In genomic region chr17:47945529-47946508, GRCh38 we compare ENCODE assay signal across 10 cellular contexts. TPM values are rescaled to one million over a fixed set of nuclear protein-coding genes. Genes with fewer than 3 reads are reported as not detected.
DNase-seq lines count a peak whose midpoint lies in the region; ATAC-seq and TF ChIP-seq lines count a peak whose summit lies in the region.
"Had no signal": no experiment of that assay in that cellular context is flagged by ENCODE, and none has a peak within 500 bp of the region (broad histone marks: within the 10 kb centered on the region; RNA-seq: fewer than 3 reads in every experiment).

No MANE protein-coding gene starts in this region.

- H3K4me1 ChIP-seq in breast epithelium: peaks cover 13 to 47% of the 10 kb centered on the region in 2 donors
- H3K4me1 ChIP-seq in right lobe of liver: peaks cover 2 to 81% (median 35%) of the 10 kb centered on the region in 4 donors
- H3K4me1 ChIP-seq in thymus (ENCODE audit: control insufficient read depth, insufficient read depth, low read length): peaks cover 32% of the 10 kb centered on the region
- peaks cover 5% of the 10 kb centered on the region; the same call in 1 of the 2 replicates for H3K4me1 ChIP-seq in SJCRH30

- peak; percentile 6 to 32 (median 8) for ATAC-seq in right lobe of liver
- ATAC-seq in sciatic nerve: no peak
- ATAC-seq in GM21723 (IDR thresholded peaks at IDR 0.05; ENCODE audit: unreplicated experiment): no peak
- ATAC-seq: WTC11 had no signal

- CTCF ChIA-PET in MCF 10A (lab: Yijun Ruan, JAX): interaction anchor here (0.6 to 15.6 kb wide), 20 partner anchors 10 to 178 kb away, joined by 3 to 336 read pairs (median 4); partner anchors contain the start of genes CDK5RAP3, PRR15L, SCRN2 and SP2

- TF ChIP-seq POLR2A in breast epithelium (IDR thresholded peaks at IDR 0.05): no peak
- TF ChIP-seq POLR2A in right lobe of liver (IDR thresholded peaks at IDR 0.05): peak; percentile 59

- no peak overlapping the region for H3K4me3 ChIP-seq in breast epithelium
- H3K4me3 ChIP-seq in right lobe of liver: no peak overlapping the region
- H3K4me3 ChIP-seq in thymus (ENCODE audit: low read length): no peak overlapping the region
- H3K4me3 ChIP-seq in SJCRH30: no peak overlapping the region

- TF ChIP-seq CTCF in breast epithelium (IDR thresholded peaks at IDR 0.05): no peak
- TF ChIP-seq CTCF in MCF 10A (IDR thresholded peaks at IDR 0.05; ENCODE audit: unreplicated experiment): no peak
- peak in 1 of 4 donors; percentile 2 for TF ChIP-seq CTCF in right lobe of liver (IDR thresholded peaks at IDR 0.05)

- intact Hi-C loops in breast epithelium (cut with DNase I; ENCODE audit: low total_unique reads) (no loop called here), MCF 10A (cut with micrococcal nuclease) (loop anchor here (5.0 kb wide), 1 partner anchor 186 kb away; no protein-coding TSS in a partner anchor), right lobe of liver (cut with DNase I) (no loop called here), sciatic nerve (cut with DNase I) (loop anchor here (5.0 kb wide), 1 partner anchor 49 kb away; the partner anchor contains the start of gene SP2)

- peaks cover 38% of the 10 kb centered on the region for H3K36me3 Mint-ChIP-seq in MCF 10A (ENCODE audit: insufficient read depth, unreplicated experiment)
- peaks cover 15% of the 10 kb centered on the region for H3K36me3 Mint-ChIP-seq in activated naive CD8-positive, alpha-beta T cell

- H3K27ac Mint-ChIP-seq in MCF 10A (ENCODE audit: low read depth, unreplicated experiment): no peak overlapping the region
- peak overlapping the region; percentile 89 for H3K27ac Mint-ChIP-seq in activated naive CD8-positive, alpha-beta T cell
- H3K27ac Mint-ChIP-seq: WTC11 had no signal

- H3K9me3 ChIP-seq in breast epithelium (no peaks in the 10 kb centered on the region), right lobe of liver (no peaks in the 10 kb centered on the region), thymus (ENCODE audit: control insufficient read depth) (no peaks in the 10 kb centered on the region), SJCRH30 (replicated peaks) (no peaks in the 10 kb centered on the region)

- H3K27me3 ChIP-seq in breast epithelium (no peaks in the 10 kb centered on the region), right lobe of liver (no peaks in the 10 kb centered on the region), thymus (ENCODE audit: control insufficient read depth, insufficient read depth) (no peaks in the 10 kb centered on the region), SJCRH30 (no peaks in the 10 kb centered on the region)

- no TSS peak for BruUV-seq in MCF 10A (replicated peaks; lab: Mats Ljungman, UMichigan)

- H3K9me3 Mint-ChIP-seq in MCF 10A (ENCODE audit: unreplicated experiment): no peaks in the 10 kb centered on the region
- H3K9me3 Mint-ChIP-seq in activated naive CD8-positive, alpha-beta T cell (ENCODE audit: low read depth): no peaks in the 10 kb centered on the region

- POLR2A ChIA-PET in MCF 10A (lab: Yijun Ruan, JAX): interaction anchor here (1.1 to 7.3 kb wide), 4 partner anchors 41 to 103 kb away, joined by 3 to 117 read pairs (median 10); partner anchors contain the start of gene SP2

- no peaks in the 10 kb centered on the region for H3K27me3 Mint-ChIP-seq in MCF 10A (ENCODE audit: insufficient read depth, unreplicated experiment)
- H3K27me3 Mint-ChIP-seq in activated naive CD8-positive, alpha-beta T cell: no peaks in the 10 kb centered on the region

- WGBS in right lobe of liver (ENCODE audit: insufficient coverage, low coverage, low lambda C conversion rate, missing lambda C conversion rate): 42% methylated on average over 10 of the region's 10 CpGs
- WGBS in thymus: 88% methylated on average over 10 of the region's 10 CpGs

- no peak overlapping the region for H3K4me3 Mint-ChIP-seq in MCF 10A (ENCODE audit: unreplicated experiment)
- H3K4me3 Mint-ChIP-seq in activated naive CD8-positive, alpha-beta T cell: peak overlapping the region; percentile 69
- H3K4me3 Mint-ChIP-seq: WTC11 had no signal

- H3K27ac ChIP-seq in breast epithelium (peak overlapping the region; percentile 80 to 95), right lobe of liver (peak overlapping the region; percentile 61 to 98 (median 86)), thymus (ENCODE audit: low read depth) (peak overlapping the region; percentile 64), SJCRH30 (no peak overlapping the region)

- H3K36me3 ChIP-seq in breast epithelium: no peaks in the 10 kb centered on the region
- peaks cover 0 to 5% (median 0%) of the 10 kb centered on the region in 4 donors for H3K36me3 ChIP-seq in right lobe of liver
- H3K36me3 ChIP-seq in thymus (ENCODE audit: control insufficient read depth, insufficient read depth): peaks cover 4% of the 10 kb centered on the region
- no peaks in the 10 kb centered on the region for H3K36me3 ChIP-seq in SJCRH30

- H3K4me1 Mint-ChIP-seq in MCF 10A (ENCODE audit: insufficient read depth, unreplicated experiment): peaks cover 33% of the 10 kb centered on the region
- peaks cover 73% of the 10 kb centered on the region for H3K4me1 Mint-ChIP-seq in activated naive CD8-positive, alpha-beta T cell (ENCODE audit: low read depth)

- no peak for DNase-seq in breast epithelium (ENCODE audit: low spot score in 2 of 2)
- no peak for DNase-seq in MCF 10A (ENCODE audit: unreplicated experiment)
- peak; percentile 72 to 92 (median 86) for DNase-seq in right lobe of liver
- DNase-seq in sciatic nerve (ENCODE audit: low spot score): no peak
- DNase-seq in SJCRH30: no peak

RNA-seq across cellular contexts. Expression of gene PNPO, which starts 4.4 kb away (rescaled TPM):
- total RNA-seq in breast epithelium: 10 to 100 TPM; 28.3 to 61.2 (median 34.7) TPM
- total RNA-seq in MCF 10A (2022): 56.8 and 58.4 TPM in 2 replicates
- 100 to 1,000 TPM in 5 of 6 experiments, 10 to 100 TPM in 1; 85.0 to 151 (median 124) TPM for total RNA-seq in right lobe of liver
- 9.0 TPM for polyA plus RNA-seq in thymus
- 20.0 TPM for total RNA-seq in sciatic nerve
- total RNA-seq in SJCRH30 (2014; rRNA removed; shearing (Covaris generic)): 9.7 and 10.4 TPM in 2 replicates

RNA-seq across cellular contexts. Expression of gene PRR15L, which starts 11.9 kb away (rescaled TPM):
- total RNA-seq in breast epithelium (100 to 1,000 TPM in 1 of 3 donors, 10 to 100 TPM in 1, not detected in 1; 38.7 to 105 TPM), MCF 10A (2022) (not detected in 2 replicates), right lobe of liver (1 to 10 TPM in 1 of 6 experiments, under 1 TPM in 5; 0.19 to 1.1 (median 0.47) TPM), sciatic nerve (not detected)
- 1.9 TPM for polyA plus RNA-seq in thymus
- not detected in 2 replicates for total RNA-seq in SJCRH30 (2014; rRNA removed; shearing (Covaris generic))
- polyA plus RNA-seq: BJ had no signal

RNA-seq across cellular contexts. Expression of gene CDK5RAP3, which starts 25.1 kb away (rescaled TPM):
- total RNA-seq in breast epithelium (100 to 1,000 TPM; 121 to 198 (median 183) TPM), MCF 10A (2022) (132 and 149 TPM in 2 replicates), right lobe of liver (100 to 1,000 TPM in 3 of 6 experiments, 10 to 100 TPM in 3; 47.3 to 119 (median 99.7) TPM), sciatic nerve (187 TPM)
- polyA plus RNA-seq in thymus: 684 TPM
- 47.0 and 64.2 TPM in 2 replicates for total RNA-seq in SJCRH30 (2014; rRNA removed; shearing (Covaris generic))

RNA-seq across cellular contexts. Expression of gene SP2, which starts 49.8 kb away (rescaled TPM):
- total RNA-seq in breast epithelium: 1 to 10 TPM; 4.6 to 9.8 (median 5.6) TPM
- 11.9 and 15.1 TPM in 2 replicates for total RNA-seq in MCF 10A (2022)
- 1 to 10 TPM; 3.1 to 7.9 (median 5.5) TPM for total RNA-seq in right lobe of liver
- polyA plus RNA-seq in thymus: 10.6 TPM
- 24.2 TPM for total RNA-seq in sciatic nerve
- 3.7 and 3.9 TPM in 2 replicates for total RNA-seq in SJCRH30 (2014; rRNA removed; shearing (Covaris generic))

Comparison
In these comparisons a context has a peak if more than half of its experiments do, and no peak if none do; other contexts are left out.
1. intact Hi-C loops: an anchor here in MCF 10A (5.0 kb wide) and sciatic nerve (5.0 kb wide); none called in breast epithelium and right lobe of liver.
2. DNase-seq: peak in right lobe of liver (3 of 3); none in breast epithelium (0 of 2), MCF 10A (single experiment), sciatic nerve (single experiment) and SJCRH30 (0 of 2).
3. ATAC-seq: peak in right lobe of liver (4 of 4); none in sciatic nerve (single experiment) and GM21723 (single experiment).